17 cellular contexts compared by ENCODE assay signal in genomic region chr18:78697446-78697845, GRCh38.
"Had no signal": no experiment of that assay in that cellular context is flagged by ENCODE, and none has a peak within 500 bp of the region (broad histone marks: within the 10 kb centered on the region; RNA-seq: fewer than 3 reads in every experiment).

No MANE protein-coding gene starts in this region.

- DNase-seq: KBM-7, NCI-H1092, NCI-H1105 treated with DMSO at 0.1 percent for 48 hours, NCI-H1417 treated with DMSO at 0.1 percent for 48 hours, NCI-H146, NCI-H1694 treated with DMSO at 0.1 percent for 48 hours, NCI-H1930, NCI-H2081, NCI-H2107, NCI-H2227 treated with DMSO at 0.1 percent for 48 hours, NCI-H524 treated with DMSO at 0.1 percent for 48 hours, NCI-H69, NCI-H774, PC-3, SHP77, SK-N-SH had no signal

- ATAC-seq: Panc1, PC-3 had no signal
